In the genomic region with DNA sequence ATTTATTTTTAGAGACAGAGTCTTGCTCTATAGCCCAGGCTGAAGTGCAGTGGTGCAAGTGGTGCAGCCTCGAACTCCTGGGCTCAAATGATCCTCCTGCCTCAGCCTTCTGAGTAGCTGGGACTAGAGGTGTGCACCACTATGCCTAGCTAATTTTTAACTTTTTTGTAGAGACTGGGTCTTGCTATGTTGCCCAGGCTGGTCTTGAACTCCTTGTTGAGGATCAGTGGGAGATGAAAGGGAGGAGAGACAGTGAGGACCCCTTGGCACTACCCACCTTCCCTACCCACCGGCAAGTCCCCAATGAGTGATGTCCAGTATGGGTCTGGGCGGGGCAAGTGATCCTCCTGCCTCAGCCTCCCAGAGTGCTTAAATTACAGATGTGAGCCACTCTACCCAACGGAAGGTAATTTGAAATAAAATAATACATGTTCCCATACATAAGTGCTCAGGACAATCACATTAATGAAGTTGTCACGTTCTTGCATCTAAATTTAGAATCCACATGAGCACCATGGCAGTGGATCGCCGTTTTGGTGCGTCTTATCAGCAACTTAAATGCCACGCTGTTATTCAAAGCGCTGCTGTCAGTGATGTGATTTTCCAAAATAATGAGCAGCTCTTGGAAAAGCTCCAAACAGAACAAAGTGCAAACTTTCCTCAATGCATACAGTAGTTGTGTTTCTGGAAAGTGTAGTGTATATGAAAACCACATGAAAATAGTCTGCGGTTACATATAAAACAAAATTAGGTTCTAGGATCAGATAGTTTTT, we compare ENCODE assay signal across 26 cellular contexts. TPM values are rescaled to one million over a fixed set of nuclear protein-coding genes. Genes with fewer than 3 reads are reported as not detected.
"Had no signal": no experiment of that assay in that cellular context is flagged by ENCODE, and none has a peak within 500 bp of the region (broad histone marks: within the 10 kb centered on the region; RNA-seq: fewer than 3 reads in every experiment).

No MANE protein-coding gene starts in this region.

- H3K36me3 ChIP-seq: esophagus squamous epithelium, pancreas, stomach, suprapubic skin, tibial nerve had no signal

- ATAC-seq: activated T-cell treated with anti-CD3 and anti-CD28 coated beads, Interleukin-2, amount 50 U/mL, for 72 hours; body of pancreas; effector memory CD8-positive, alpha-beta T cell; natural killer cell; pancreas; sciatic nerve; stimulated activated memory B cell treated with anti-CD40 and anti-IgM and Interleukin-4, amounts not matched to agents 10 μg/mL and 1 μg/mL and 100 μg/mL, for 72 hours had no signal

- H3K9me3 ChIP-seq: body of pancreas, esophagus squamous epithelium, pancreas, stomach, suprapubic skin, tibial nerve had no signal

- FAIRE-seq: keratinocyte, pancreas, small intestine, urothelium cell line had no signal

- DNase-seq: activated CD4-positive, alpha-beta memory T cell treated with anti-CD3 and anti-CD28 coated beads for 36 hours; activated CD4-positive, alpha-beta T cell treated with anti-CD3 and anti-CD28 coated beads for 48 hours; activated CD4-positive, CD25-positive, alpha-beta regulatory T cell; activated effector memory CD4-positive, alpha-beta T cell treated with anti-CD3 and anti-CD28 coated beads, Interleukin-2, amount 50 U/mL, for 16 hours; activated naive CD4-positive, alpha-beta T cell treated with anti-CD3 and anti-CD28 coated beads, Interleukin-2, amount 10 ng/mL, durations not matched to agents 7 days and 5 days; activated T-cell treated with anti-CD3 and anti-CD28 coated beads, Interleukin-2, amount 50 U/mL, for 72 hours; anterior cingulate cortex; body of pancreas; caudate nucleus; dorsolateral prefrontal cortex; effector memory CD8-positive, alpha-beta T cell; esophagus squamous epithelium; natural killer cell; pancreas; small intestine; stimulated activated CD4-positive, alpha-beta T cell treated with anti-CD3 and anti-CD28 coated beads, Interleukin-15, amount 100 ng/mL, for 24 hours; stomach; T-helper 9 cell had no signal

- H3K27ac ChIP-seq: body of pancreas, dorsolateral prefrontal cortex, esophagus squamous epithelium, pancreas, stomach, suprapubic skin, tibial nerve had no signal

- H3K4me1 ChIP-seq: pancreas had no signal

- H3K4me3 ChIP-seq: body of pancreas, dorsolateral prefrontal cortex, esophagus squamous epithelium, lung, pancreas, stomach, suprapubic skin, tibial nerve had no signal

- H3K27me3 ChIP-seq: body of pancreas, dorsolateral prefrontal cortex, esophagus squamous epithelium, pancreas, stomach, suprapubic skin, tibial nerve had no signal

RNA-seq across cellular contexts. Expression of gene ARL11, which starts 5.9 kb away (rescaled TPM):
- total RNA-seq: fibroblast of villous mesenchyme had no signal
